Comparison of ENCODE assay signal across 9 cellular contexts in genomic region chr2:11203480-11203879, GRCh38. TPM values are rescaled to one million over a fixed set of nuclear protein-coding genes. Genes with fewer than 3 reads are reported as not detected.
DNase-seq lines count a peak whose midpoint lies in the region; ATAC-seq lines count a peak whose summit lies in the region.
"Had no signal": no experiment of that assay in that cellular context is flagged by ENCODE, and none has a peak within 500 bp of the region (broad histone marks: within the 10 kb centered on the region; RNA-seq: fewer than 3 reads in every experiment).

No MANE protein-coding gene starts in this region.

- intact Hi-C loops in sciatic nerve (cut with DNase I), result no loop called here

- H3K27ac Mint-ChIP-seq in activated T-helper 17 cell treated with anti-CD3 and anti-CD28 coated beads, Interleukin-2, amount 50 U/mL, for 72 hours, result peak overlapping the region; percentile 76

- H3K4me1 Mint-ChIP-seq in activated T-helper 17 cell treated with anti-CD3 and anti-CD28 coated beads, Interleukin-2, amount 50 U/mL, for 72 hours, result peaks cover 21% of the 10 kb centered on the region

- H3K27me3 Mint-ChIP-seq in activated T-helper 17 cell treated with anti-CD3 and anti-CD28 coated beads, Interleukin-2, amount 50 U/mL, for 72 hours, result no peaks in the 10 kb centered on the region

- H3K9me3 Mint-ChIP-seq in activated T-helper 17 cell treated with anti-CD3 and anti-CD28 coated beads, Interleukin-2, amount 50 U/mL, for 72 hours, result no peaks in the 10 kb centered on the region

- DNase-seq in non-pigmented ciliary epithelial cell (ENCODE audit: low read depth) (peak; percentile 9), SKM-1 (lab: John Stamatoyannopoulos, UW; ENCODE audit: unreplicated experiment) (no peak), sciatic nerve (ENCODE audit: low spot score) (no peak)
- DNase-seq: heart left ventricle had no signal

- peak overlapping the region; percentile 40 for H3K4me3 Mint-ChIP-seq in activated T-helper 17 cell treated with anti-CD3 and anti-CD28 coated beads, Interleukin-2, amount 50 U/mL, for 72 hours

- ATAC-seq in GM18499 (IDR thresholded peaks at IDR 0.05; ENCODE audit: insufficient read depth, unreplicated experiment), result peak; percentile 87
- peak; percentile 51 for ATAC-seq in HG03175 (IDR thresholded peaks at IDR 0.05; ENCODE audit: unreplicated experiment)
- ATAC-seq in activated T-helper 17 cell treated with anti-CD3 and anti-CD28 coated beads, Interleukin-2, amount 50 U/mL, for 72 hours (replicated peaks), result peak; percentile 96
- ATAC-seq in GM19328 (IDR thresholded peaks at IDR 0.05; ENCODE audit: unreplicated experiment), result no peak
- ATAC-seq in sciatic nerve, result no peak
- no peak for ATAC-seq in GM18498 (IDR thresholded peaks at IDR 0.05; ENCODE audit: unreplicated experiment)

- H3K36me3 Mint-ChIP-seq in activated T-helper 17 cell treated with anti-CD3 and anti-CD28 coated beads, Interleukin-2, amount 50 U/mL, for 72 hours (ENCODE audit: low read depth), result peaks cover 67% of the 10 kb centered on the region

RNA-seq across cellular contexts. Expression of gene SLC66A3, which starts 48.2 kb away (rescaled TPM):
- total RNA-seq in activated T-helper 17 cell treated with anti-CD3 and anti-CD28 coated beads, Interleukin-2, amount 50 U/mL, for 72 hours, result 10 to 100 TPM in 1 of 2 donors, 1 to 10 TPM in 1; 8.4 to 11.9 TPM
- total RNA-seq in sciatic nerve, result 47.7 TPM

Comparison
In these comparisons a context has a peak if more than half of its experiments do, and no peak if none do; other contexts are left out.
1. ATAC-seq: peak in GM18499 (single experiment), HG03175 (single experiment) and activated T-helper 17 cell treated with anti-CD3 and anti-CD28 coated beads, Interleukin-2, amount 50 U/mL, for 72 hours (single experiment); none in GM19328 (single experiment), sciatic nerve (single experiment) and GM18498 (single experiment).